Comparison of ENCODE assay signal across 12 cellular contexts in the genomic region with DNA sequence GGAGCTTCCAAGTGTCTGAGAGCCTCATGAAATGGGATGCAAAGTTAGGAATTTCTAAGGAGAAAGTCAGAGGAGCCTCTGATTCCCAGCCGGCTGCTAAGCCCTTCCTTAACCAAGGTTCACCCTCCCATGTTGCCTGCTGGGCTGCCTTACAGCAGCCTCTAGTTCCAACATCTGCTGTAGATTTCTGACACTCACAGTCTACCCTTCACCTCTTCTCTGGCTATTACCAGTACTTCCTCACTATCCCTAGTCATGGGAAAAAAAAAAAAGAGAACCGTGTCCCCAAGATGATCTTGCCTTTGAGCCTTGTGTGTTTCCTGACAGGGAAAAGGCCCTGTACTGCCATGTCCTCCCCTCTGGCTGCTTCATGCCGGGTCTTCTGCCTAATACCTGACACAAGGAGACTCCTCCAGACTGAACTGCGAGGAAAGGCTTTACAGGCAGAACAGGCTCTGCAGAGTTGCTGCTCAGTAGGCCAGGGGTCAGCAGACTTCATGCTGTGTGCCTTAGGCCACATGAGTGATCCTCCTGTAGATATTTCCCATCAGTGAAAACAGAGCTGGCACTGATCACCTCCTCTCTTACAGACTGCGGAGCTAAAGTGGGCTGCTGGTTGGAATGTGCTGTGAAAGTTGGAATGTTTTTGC. TPM values are rescaled to one million over a fixed set of nuclear protein-coding genes. Genes with fewer than 3 reads are reported as not detected.
DNase-seq lines count a peak whose midpoint lies in the region; TF ChIP-seq lines count a peak whose summit lies in the region.
"Had no signal": no experiment of that assay in that cellular context is flagged by ENCODE, and none has a peak within 500 bp of the region (broad histone marks: within the 10 kb centered on the region; RNA-seq: fewer than 3 reads in every experiment).

No MANE protein-coding gene starts in this region.

- H3K79me2 ChIP-seq in trophoblast cell (ENCODE audit: control insufficient read depth, insufficient read depth, low read length, poor library complexity): peaks cover 8% of the 10 kb centered on the region

- no peak overlapping the region for H3K9ac ChIP-seq in trophoblast cell (ENCODE audit: low read length)

- H3K4me1 Mint-ChIP-seq in activated T-cell treated with anti-CD3 and anti-CD28 coated beads, Interleukin-2, amount 50 U/mL, for 24 hours (ENCODE audit: low read depth): peaks cover 32% of the 10 kb centered on the region

- peak overlapping the region; percentile 27 for H4K12ac ChIP-seq in trophoblast cell (ENCODE audit: low read depth, low read length)

- no peak overlapping the region for H3K23ac ChIP-seq in trophoblast cell (ENCODE audit: low read length)

- H3K4me3 Mint-ChIP-seq in activated T-cell treated with anti-CD3 and anti-CD28 coated beads, Interleukin-2, amount 50 U/mL, for 24 hours: peak overlapping the region; percentile 11

- H3K4me2 ChIP-seq in trophoblast cell (ENCODE audit: low read length): peak overlapping the region; percentile 11

- DNase-seq in activated T-cell treated with anti-CD3 and anti-CD28 coated beads, Interleukin-2, amount 50 U/mL, for 24 hours: peak; percentile 30
- DNase-seq in activated T-cell treated with anti-CD3 and anti-CD28 coated beads for 4 hours: no peak
- peak; percentile 52 for DNase-seq in HT-29 (ENCODE audit: low spot score)
- DNase-seq in choroid plexus epithelial cell (ENCODE audit: low read depth): peak; percentile 53
- peak; percentile 93 to 94 for DNase-seq in trophoblast cell
- no peak for DNase-seq in NCI-H1092 (lab: John Stamatoyannopoulos, UW)
- DNase-seq in SJCRH30: no peak
- no peak for DNase-seq in nucleus accumbens (lab: John Stamatoyannopoulos, UW)
- DNase-seq: dermis blood vessel endothelial cell, IMR-90, NCI-H2171 had no signal

- H3K18ac ChIP-seq in trophoblast cell (ENCODE audit: low read length): peak overlapping the region; percentile 88

- H3K79me1 ChIP-seq in trophoblast cell (ENCODE audit: low read length): peaks cover 36% of the 10 kb centered on the region

- peak overlapping the region; percentile 95 for H3K14ac ChIP-seq in trophoblast cell (ENCODE audit: low read length)

- WGBS in trophoblast cell (ENCODE audit: extremely low coverage, insufficient coverage, insufficient read length): no CpG with 5 or more reads among the region's 5 CpGs

- peak overlapping the region; percentile 86 for H2BK12ac ChIP-seq in trophoblast cell (ENCODE audit: low read length)

- peak overlapping the region; percentile 96 for H3K27ac ChIP-seq in trophoblast cell (ENCODE audit: low read depth, low read length)
- no peak overlapping the region for H3K27ac ChIP-seq in SJCRH30

- peak overlapping the region; percentile 93 for H4K91ac ChIP-seq in trophoblast cell (ENCODE audit: low read depth, low read length)

- H2BK5ac ChIP-seq in trophoblast cell (ENCODE audit: low read depth, low read length, poor library complexity): peak overlapping the region; percentile 98

- no peak for TF ChIP-seq CTCF in choroid plexus epithelial cell (conservative IDR thresholded peaks at IDR 0.05; ENCODE audit: low read depth, low read length)

- H3K27me3 ChIP-seq in trophoblast cell (ENCODE audit: insufficient read depth, low read length) (no peaks in the 10 kb centered on the region), SJCRH30 (no peaks in the 10 kb centered on the region)

- peaks cover 3% of the 10 kb centered on the region for H3K9me3 Mint-ChIP-seq in activated T-cell treated with anti-CD3 and anti-CD28 coated beads, Interleukin-2, amount 50 U/mL, for 24 hours

- no peak overlapping the region for H3K27ac Mint-ChIP-seq in activated T-cell treated with anti-CD3 and anti-CD28 coated beads, Interleukin-2, amount 50 U/mL, for 24 hours
- H3K27ac Mint-ChIP-seq: progenitor cell of endocrine pancreas had no signal

- peaks cover under 1 to 2% of the 10 kb centered on the region in 2 experiments for H3K36me3 ChIP-seq in trophoblast cell (ENCODE audit: control insufficient read depth in 1 of 2, insufficient read depth in 2 of 2, low read length in 2 of 2)
- H3K36me3 ChIP-seq in SJCRH30: no peaks in the 10 kb centered on the region

- H2BK120ac ChIP-seq in trophoblast cell (ENCODE audit: insufficient read depth, low read length, poor library complexity): peak overlapping the region; percentile 96

- H2AFZ ChIP-seq in trophoblast cell (ENCODE audit: insufficient read depth, low read length, poor library complexity): peak overlapping the region; percentile 58

- H3K9me3 ChIP-seq in trophoblast cell (ENCODE audit: insufficient read depth, low read depth, low read length) (no peaks in the 10 kb centered on the region), SJCRH30 (replicated peaks) (no peaks in the 10 kb centered on the region)

- H4K8ac ChIP-seq in trophoblast cell (ENCODE audit: low read depth, low read length): peak overlapping the region; percentile 78

- H3K27me3 Mint-ChIP-seq in activated T-cell treated with anti-CD3 and anti-CD28 coated beads, Interleukin-2, amount 50 U/mL, for 24 hours: no peaks in the 10 kb centered on the region
- H3K27me3 Mint-ChIP-seq: progenitor cell of endocrine pancreas had no signal

- H3K4me1 ChIP-seq in trophoblast cell (ENCODE audit: control insufficient read depth in 1 of 2, insufficient read depth in 2 of 2, low read length in 2 of 2) (peaks cover 17 to 30% of the 10 kb centered on the region in 2 experiments), SJCRH30 (no peaks in the 10 kb centered on the region)

- peaks cover 39% of the 10 kb centered on the region for H3K36me3 Mint-ChIP-seq in activated T-cell treated with anti-CD3 and anti-CD28 coated beads, Interleukin-2, amount 50 U/mL, for 24 hours (ENCODE audit: low read depth)

- H3K4me3 ChIP-seq in choroid plexus epithelial cell (ENCODE audit: low read depth, low read length) (no peak overlapping the region), trophoblast cell (ENCODE audit: low read depth, low read length) (no peak overlapping the region), SJCRH30 (no peak overlapping the region)

- H3K4ac ChIP-seq in trophoblast cell (ENCODE audit: low read depth, low read length): peak overlapping the region; percentile 95

- peak overlapping the region; percentile 92 for H2AK5ac ChIP-seq in trophoblast cell (ENCODE audit: low read length)

RNA-seq across cellular contexts. Expression of gene PRKCH, which starts 46.8 kb away (rescaled TPM):
- 19.4 and 49.5 TPM in 2 replicates for total RNA-seq in HT-29 (2014; rRNA removed; shearing (Covaris generic))
- polyA plus RNA-seq in trophoblast cell (2013): 145 and 158 TPM in 2 replicates
- total RNA-seq in SJCRH30 (2014; rRNA removed; shearing (Covaris generic)): 6.7 and 6.8 TPM in 2 replicates

Comparison
In these comparisons a context has a peak if more than half of its experiments do, and no peak if none do; other contexts are left out.
1. DNase-seq: peak in activated T-cell treated with anti-CD3 and anti-CD28 coated beads, Interleukin-2, amount 50 U/mL, for 24 hours (single experiment), HT-29 (single experiment), choroid plexus epithelial cell (single experiment) and trophoblast cell (2 of 2); none in activated T-cell treated with anti-CD3 and anti-CD28 coated beads for 4 hours (single experiment), NCI-H1092 (single experiment), SJCRH30 (0 of 2) and nucleus accumbens (0 of 56).